ENCODE assay signal across 7 cellular contexts in genomic region chr4:55284331-55284730, GRCh38.
"Had no signal": no experiment of that assay in that cellular context is flagged by ENCODE, and none has a peak within 500 bp of the region (broad histone marks: within the 10 kb centered on the region; RNA-seq: fewer than 3 reads in every experiment).

No MANE protein-coding gene starts in this region.

- H3K4me3 ChIP-seq: GM23248, HAP-1 had no signal

- ATAC-seq: HCT116 had no signal

- FAIRE-seq: HTR-8/SVneo had no signal

- H3K9me3 ChIP-seq: HAP-1 had no signal

- H3K9ac ChIP-seq: GM23248, KMS-11 had no signal

- H2AFZ ChIP-seq: GM23248 had no signal

- H3K4me2 ChIP-seq: KMS-11 had no signal

- H3K36me3 ChIP-seq: HAP-1 had no signal

- DNase-seq: GM23248, GOT3, H7 had no signal

- H3K27ac ChIP-seq: GM23248, KMS-11 had no signal

- H3K4me1 ChIP-seq: HAP-1 had no signal
